Comparison of ENCODE assay signal across 32 cellular contexts in genomic region chr2:20398956-20399567, GRCh38. TPM values are rescaled to one million over a fixed set of nuclear protein-coding genes. Genes with fewer than 3 reads are reported as not detected.
A peak's percentile ranks its signal among the peaks of the same experiment; 100 is the strongest.
DNase-seq lines count a peak whose midpoint lies in the region; ATAC-seq and TF ChIP-seq lines count a peak whose summit lies in the region.
"Had no signal": no experiment of that assay in that cellular context is flagged by ENCODE, and none has a peak within 500 bp of the region (broad histone marks: within the 10 kb centered on the region; RNA-seq: fewer than 3 reads in every experiment).

No MANE protein-coding gene starts in this region.

- DNase-seq in AG08396 (ENCODE audit: low spot score) (peak; percentile 55), GM03348 (ENCODE audit: low spot score) (peak; percentile 51), choroid plexus epithelial cell (ENCODE audit: low read depth) (peak; percentile 26), mesenchymal stem cell (peak; percentile 43), iPS-NIHi11 (ENCODE audit: low spot score) (no peak), NK-92 (lab: John Stamatoyannopoulos, UW; ENCODE audit: unreplicated experiment) (no peak), T-helper 2 cell (no peak)
- DNase-seq: activated B cell treated with CpG ODN at 0.5 μM for 24 hours; activated CD8-positive, alpha-beta memory T cell treated with anti-CD3 and anti-CD28 coated beads, Interleukin-2, amount 10 ng/mL, durations not matched to agents 7 days and 5 days; activated naive CD4-positive, alpha-beta T cell treated with anti-CD3 and anti-CD28 coated beads, Interleukin-2, amount 50 U/mL, for 16 hours; amygdala; Calu3; colonic mucosa; DND-41; effector memory CD4-positive, alpha-beta T cell; erythroblast; GOT3; left lung; NCI-H1105; NCI-H2029; NCI-H748 treated with DMSO at 0.1 percent for 48 hours; ovary; SJCRH30; stimulated activated CD4-positive, alpha-beta T cell treated with anti-CD3 and anti-CD28 coated beads, Interleukin-1b, Interleukin-23, amount 100 ng/mL, for 48 hours; stimulated activated CD8-positive, alpha-beta memory T cell treated with anti-CD3 and anti-CD28 coated beads, Interleukin-4, amount 100 ng/mL, for 48 hours; trophoblast cell had no signal

- H3K14ac ChIP-seq in mesenchymal stem cell (ENCODE audit: low read length in 2 of 2) = no peak overlapping the region

- no peaks in the 10 kb centered on the region for H3K79me1 ChIP-seq in mesenchymal stem cell (replicated peaks; ENCODE audit: low read length, poor library complexity, severe bottlenecking)

- no peak overlapping the region for H2BK15ac ChIP-seq in mesenchymal stem cell (ENCODE audit: low read depth, poor library complexity, severe bottlenecking)

- H4K91ac ChIP-seq in mesenchymal stem cell (ENCODE audit: low read length) = no peak overlapping the region

- H2BK5ac ChIP-seq in mesenchymal stem cell (ENCODE audit: low read depth, low read length, poor library complexity, severe bottlenecking) = no peak overlapping the region

- no peak overlapping the region for H3K4me2 ChIP-seq in mesenchymal stem cell (ENCODE audit: low read length, poor library complexity, severe bottlenecking)
- H3K4me2 ChIP-seq: smooth muscle cell had no signal

- TF ChIP-seq CTCF in choroid plexus epithelial cell (conservative IDR thresholded peaks at IDR 0.05; ENCODE audit: low read depth, low read length) = no peak

- no peak overlapping the region for H4K8ac ChIP-seq in mesenchymal stem cell (ENCODE audit: low read length)

- 82% methylated on average over 6 of the region's 7 CpGs for WGBS in mesenchymal stem cell

- H3K27me3 ChIP-seq in mesenchymal stem cell (ENCODE audit: control insufficient read depth in 1 of 2, insufficient read depth in 1 of 2, low read length in 2 of 2) = peaks cover 0 to 14% of the 10 kb centered on the region in 2 experiments
- H3K27me3 ChIP-seq: breast epithelium, colonic mucosa, left lung, ovary, SJCRH30 had no signal

- H2AFZ ChIP-seq in mesenchymal stem cell (ENCODE audit: low read depth, low read length) = no peak overlapping the region

- no peak overlapping the region for H3K18ac ChIP-seq in mesenchymal stem cell (ENCODE audit: low read depth in 1 of 2, low read length in 2 of 2)

- peaks cover 9% of the 10 kb centered on the region for H3K4me1 ChIP-seq in mesenchymal stem cell (ENCODE audit: control insufficient read depth, insufficient read depth, low read depth, low read length)
- H3K4me1 ChIP-seq: breast epithelium, colonic mucosa, left lung had no signal

- no peaks in the 10 kb centered on the region for H3K9me3 ChIP-seq in mesenchymal stem cell (ENCODE audit: control insufficient read depth, low read length)
- H3K9me3 ChIP-seq: breast epithelium, colonic mucosa, left lung, ovary, SJCRH30 had no signal

- H2BK120ac ChIP-seq in mesenchymal stem cell (ENCODE audit: low read depth, low read length) = no peak overlapping the region

- no peak overlapping the region for H3K23ac ChIP-seq in mesenchymal stem cell (ENCODE audit: low read length in 2 of 2)

- H3K36me3 ChIP-seq in mesenchymal stem cell (ENCODE audit: control insufficient read depth in 1 of 2, insufficient read depth in 2 of 2, low read depth in 1 of 2, low read length in 2 of 2) = no peaks in the 10 kb centered on the region
- H3K36me3 ChIP-seq: breast epithelium, colonic mucosa, left lung, ovary, SJCRH30 had no signal

- H3K27ac ChIP-seq in mesenchymal stem cell (ENCODE audit: low read length, poor library complexity, severe bottlenecking) = no peak overlapping the region
- H3K27ac ChIP-seq: breast epithelium, C4-2B, colonic mucosa, left lung, ovary, SJCRH30 had no signal

- no peak for ATAC-seq in HG03025 (IDR thresholded peaks at IDR 0.05; ENCODE audit: low FRiP score, unreplicated experiment)
- ATAC-seq: activated CD8-positive, alpha-beta memory T cell treated with anti-CD3 and anti-CD28 coated beads, Interleukin-2, amount 10 ng/mL, durations not matched to agents 7 days and 5 days; left lung; T-cell had no signal

- H3K4me3 ChIP-seq in choroid plexus epithelial cell (ENCODE audit: low read depth, low read length) = no peak overlapping the region
- peak overlapping the region in 1 of 2 experiments; percentile 4 for H3K4me3 ChIP-seq in mesenchymal stem cell (ENCODE audit: insufficient read depth in 1 of 2, low read depth in 1 of 2, low read length in 2 of 2)
- H3K4me3 ChIP-seq: breast epithelium, colonic mucosa, GM12878, left lung, ovary, SJCRH30, smooth muscle cell had no signal

- H2AK5ac ChIP-seq in mesenchymal stem cell (ENCODE audit: low read length, severe bottlenecking) = no peak overlapping the region

- no peak overlapping the region for H2BK12ac ChIP-seq in mesenchymal stem cell (ENCODE audit: low read length in 2 of 2)

- H3K4ac ChIP-seq in mesenchymal stem cell (ENCODE audit: low read depth in 1 of 2, low read length in 2 of 2) = no peak overlapping the region

- no peak overlapping the region for H3K9ac ChIP-seq in mesenchymal stem cell (ENCODE audit: low read length)

RNA-seq across cellular contexts. Expression of gene RHOB, which starts 47.8 kb away (rescaled TPM):
- 126 TPM for polyA plus RNA-seq in mesenchymal stem cell (2013, experiment 1 of 2)
- polyA plus RNA-seq in mesenchymal stem cell (2013, experiment 2 of 2) = 126 TPM

RNA-seq across cellular contexts. Expression of gene PUM2, which starts 48.4 kb away (rescaled TPM):
- polyA plus RNA-seq in mesenchymal stem cell (2013, experiment 1 of 2) = 23.4 TPM
- polyA plus RNA-seq in mesenchymal stem cell (2013, experiment 2 of 2) = 23.8 TPM

Comparison
In these comparisons a context has a peak if more than half of its experiments do, and no peak if none do; other contexts are left out.
1. DNase-seq: peak in AG08396 (single experiment), GM03348 (single experiment), choroid plexus epithelial cell (single experiment) and mesenchymal stem cell (single experiment); none in iPS-NIHi11 (single experiment), NK-92 (single experiment) and T-helper 2 cell (0 of 5).